In the genomic region with DNA sequence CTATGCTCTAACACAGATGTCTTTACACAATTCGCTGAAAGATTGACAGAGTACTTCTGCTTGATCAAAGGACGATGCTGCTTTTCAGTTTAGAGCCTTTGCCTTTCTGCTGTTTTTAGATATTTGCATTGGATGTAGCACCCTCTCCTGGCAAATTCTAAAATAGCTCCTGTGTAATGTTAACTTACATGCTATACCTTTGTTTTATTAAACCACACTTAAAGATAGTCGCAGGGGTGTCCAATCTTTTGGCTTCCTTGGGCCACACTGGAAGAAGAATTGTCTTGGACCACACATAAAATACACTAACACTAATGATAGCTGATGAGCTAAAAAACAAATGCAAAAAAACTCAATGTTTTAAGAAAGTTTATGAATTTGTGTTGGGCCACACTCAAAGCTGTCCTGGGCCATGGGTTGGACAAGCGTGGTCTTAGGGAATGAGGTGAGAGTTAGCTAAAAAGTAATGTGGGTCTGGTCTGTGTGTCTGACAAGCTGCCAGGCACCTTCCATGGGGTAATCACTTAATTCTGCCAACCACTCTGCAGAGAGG, we compare ENCODE assay signal across 1 cellular context.
TF ChIP-seq lines count a peak whose summit lies in the region.

No MANE protein-coding gene starts in this region.

TF ChIP-seq in WTC11, 78 proteins besides CTCF, POLR2A, EP300 and RAD21 (continued from another document):
- TF ChIP-seq, protein P1, sequence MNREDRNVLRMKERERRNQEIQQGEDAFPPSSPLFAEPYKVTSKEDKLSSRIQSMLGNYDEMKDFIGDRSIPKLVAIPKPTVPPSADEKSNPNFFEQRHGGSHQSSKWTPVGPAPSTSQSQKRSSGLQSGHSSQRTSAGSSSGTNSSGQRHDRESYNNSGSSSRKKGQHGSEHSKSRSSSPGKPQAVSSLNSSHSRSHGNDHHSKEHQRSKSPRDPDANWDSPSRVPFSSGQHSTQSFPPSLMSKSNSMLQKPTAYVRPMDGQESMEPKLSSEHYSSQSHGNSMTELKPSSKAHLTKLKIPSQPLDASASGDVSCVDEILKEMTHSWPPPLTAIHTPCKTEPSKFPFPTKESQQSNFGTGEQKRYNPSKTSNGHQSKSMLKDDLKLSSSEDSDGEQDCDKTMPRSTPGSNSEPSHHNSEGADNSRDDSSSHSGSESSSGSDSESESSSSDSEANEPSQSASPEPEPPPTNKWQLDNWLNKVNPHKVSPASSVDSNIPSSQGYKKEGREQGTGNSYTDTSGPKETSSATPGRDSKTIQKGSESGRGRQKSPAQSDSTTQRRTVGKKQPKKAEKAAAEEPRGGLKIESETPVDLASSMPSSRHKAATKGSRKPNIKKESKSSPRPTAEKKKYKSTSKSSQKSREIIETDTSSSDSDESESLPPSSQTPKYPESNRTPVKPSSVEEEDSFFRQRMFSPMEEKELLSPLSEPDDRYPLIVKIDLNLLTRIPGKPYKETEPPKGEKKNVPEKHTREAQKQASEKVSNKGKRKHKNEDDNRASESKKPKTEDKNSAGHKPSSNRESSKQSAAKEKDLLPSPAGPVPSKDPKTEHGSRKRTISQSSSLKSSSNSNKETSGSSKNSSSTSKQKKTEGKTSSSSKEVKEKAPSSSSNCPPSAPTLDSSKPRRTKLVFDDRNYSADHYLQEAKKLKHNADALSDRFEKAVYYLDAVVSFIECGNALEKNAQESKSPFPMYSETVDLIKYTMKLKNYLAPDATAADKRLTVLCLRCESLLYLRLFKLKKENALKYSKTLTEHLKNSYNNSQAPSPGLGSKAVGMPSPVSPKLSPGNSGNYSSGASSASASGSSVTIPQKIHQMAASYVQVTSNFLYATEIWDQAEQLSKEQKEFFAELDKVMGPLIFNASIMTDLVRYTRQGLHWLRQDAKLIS (CRISPR knock-in tag; IDR thresholded peaks at IDR 0.05; ENCODE audit: borderline replicate concordance): no peak
- no peak for TF ChIP-seq RORB (CRISPR knock-in tag; IDR thresholded peaks at IDR 0.05)
- no peak for TF ChIP-seq ZNF423 (CRISPR knock-in tag; IDR thresholded peaks at IDR 0.05)
TF ChIP-seq in WTC11: peak in this region for 0.
